In genomic region chr12:92649511-92650227, GRCh38 we compare ENCODE assay signal across 8 cellular contexts. TPM values are rescaled to one million over a fixed set of nuclear protein-coding genes. Genes with fewer than 3 reads are reported as not detected.
DNase-seq lines count a peak whose midpoint lies in the region; ATAC-seq and TF ChIP-seq lines count a peak whose summit lies in the region.

No MANE protein-coding gene starts in this region.

- H3K4me3 ChIP-seq in BE2C (ENCODE audit: low read depth, low read length) (no peak overlapping the region), mesendoderm (ENCODE audit: low read length) (no peak overlapping the region)

- no peak overlapping the region for H3K9ac ChIP-seq in mesendoderm (ENCODE audit: low read length)

- no peaks in the 10 kb centered on the region for H3K4me1 ChIP-seq in BE2C
- H3K4me1 ChIP-seq in mesendoderm (ENCODE audit: control insufficient read depth, low read depth, low read length) = no peaks in the 10 kb centered on the region

- no peak overlapping the region for H3K4ac ChIP-seq in mesendoderm (ENCODE audit: low read depth, low read length)

- H4K5ac ChIP-seq in mesendoderm (ENCODE audit: low read length) = no peak overlapping the region

- DNase-seq in BE2C (peak; percentile 72), GM19238 (ENCODE audit: insufficient read length, low spot score) (peak; percentile 44), NCI-H748 (lab: John Stamatoyannopoulos, UW; ENCODE audit: unreplicated experiment) (peak; percentile 86), mesendoderm (peak; percentile 89)
- DNase-seq in activated CD4-positive, alpha-beta T cell treated with anti-CD3 and anti-CD28 coated beads, Interleukin-2, amount 50 U/mL, for 48 hours = peak; percentile 43 to 56
- peak; percentile 29 for DNase-seq in effector CD8-positive, alpha-beta T cell (lab: John Stamatoyannopoulos, UW)
- DNase-seq in stimulated activated CD8-positive, alpha-beta memory T cell treated with anti-CD3 and anti-CD28 coated beads, Interleukin-4, amount 100 ng/mL, for 1 hour (ENCODE audit: low read depth in 2 of 2, low spot score in 1 of 2) = peak; percentile 25 to 27

- H3K4me2 ChIP-seq in mesendoderm (ENCODE audit: low read length) = no peak overlapping the region

- H3K27ac ChIP-seq in mesendoderm (ENCODE audit: low read depth, low read length) = no peak overlapping the region

- H2AK5ac ChIP-seq in mesendoderm (ENCODE audit: low read length) = no peak overlapping the region

- no peak overlapping the region for H3K23ac ChIP-seq in mesendoderm (ENCODE audit: low read length)

- no peak overlapping the region for H3K18ac ChIP-seq in mesendoderm (ENCODE audit: low read length)

- H3K79me1 ChIP-seq in mesendoderm (ENCODE audit: low read length) = no peaks in the 10 kb centered on the region

- peak; percentile 94 for TF ChIP-seq CTCF in BE2C (IDR thresholded peaks at IDR 0.05; ENCODE audit: low read depth, low read length)

- no peak overlapping the region for H4K8ac ChIP-seq in mesendoderm (ENCODE audit: low read depth, low read length)

- H2BK15ac ChIP-seq in mesendoderm (replicated peaks; ENCODE audit: low read depth) = no peak overlapping the region

- H3K9me3 ChIP-seq in BE2C = no peaks in the 10 kb centered on the region

- H3K27me3 ChIP-seq in BE2C (no peaks in the 10 kb centered on the region), mesendoderm (ENCODE audit: insufficient read depth, low read length, poor library complexity) (no peaks in the 10 kb centered on the region)

- no peak overlapping the region for H2BK120ac ChIP-seq in mesendoderm (ENCODE audit: low read depth, low read length)

- H3K79me2 ChIP-seq in mesendoderm (ENCODE audit: control insufficient read depth, insufficient read depth, low read length) = no peaks in the 10 kb centered on the region

- H3K36me3 ChIP-seq in BE2C (no peaks in the 10 kb centered on the region), mesendoderm (ENCODE audit: control insufficient read depth, insufficient read depth, low read length) (no peaks in the 10 kb centered on the region)

- no peak overlapping the region for H2BK5ac ChIP-seq in mesendoderm (ENCODE audit: low read length)

- no CpG with 5 or more reads among the region's 11 CpGs for WGBS in mesendoderm (ENCODE audit: extremely low coverage, insufficient coverage, low lambda C conversion rate)

- H3K56ac ChIP-seq in mesendoderm (ENCODE audit: low read length) = no peak overlapping the region

- peak; percentile 91 for ATAC-seq in HG03520 (IDR thresholded peaks at IDR 0.05; ENCODE audit: unreplicated experiment)

RNA-seq across cellular contexts. Expression of gene PLEKHG7, which starts 53.1 kb away (rescaled TPM):
- polyA plus RNA-seq in BE2C (2012; ENCODE audit: insufficient read depth, insufficient read length, low read depth) = not detected
- not detected for polyA plus RNA-seq in mesendoderm (2013, experiment 1 of 2)
- 0.01 TPM for polyA plus RNA-seq in mesendoderm (2013, experiment 2 of 2)

Comparison
In these comparisons a context has a peak if more than half of its experiments do, and no peak if none do; other contexts are left out.
1. DNase-seq: peak in every context shown above with its lines; median percentile 89 in mesendoderm; 86 in NCI-H748; 72 in BE2C; 50 in activated CD4-positive, alpha-beta T cell treated with anti-CD3 and anti-CD28 coated beads, Interleukin-2, amount 50 U/mL, for 48 hours; 44 in GM19238; 29 in effector CD8-positive, alpha-beta T cell; 26 in stimulated activated CD8-positive, alpha-beta memory T cell treated with anti-CD3 and anti-CD28 coated beads, Interleukin-4, amount 100 ng/mL, for 1 hour.